In the genomic region with DNA sequence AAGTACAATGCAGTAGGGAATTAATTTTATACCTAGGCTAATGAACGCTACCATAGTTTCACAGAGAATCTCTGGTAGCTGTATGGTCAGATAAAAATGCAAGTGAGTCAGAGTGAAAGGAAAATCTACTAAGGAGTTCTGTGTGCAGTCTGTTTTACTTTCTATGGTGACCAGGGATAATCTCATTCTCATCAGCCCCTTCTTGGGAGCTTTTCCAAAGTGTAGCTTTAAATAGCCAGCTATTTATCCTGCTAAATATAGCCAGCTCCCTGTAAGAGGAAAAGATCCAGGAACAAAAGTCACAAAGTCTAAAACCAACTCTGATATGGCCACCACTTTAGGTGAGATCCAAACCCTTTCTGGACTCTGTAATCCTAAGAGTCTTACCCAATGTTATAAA, we compare ENCODE assay signal across 21 cellular contexts.
DNase-seq lines count a peak whose midpoint lies in the region; ATAC-seq and TF ChIP-seq lines count a peak whose summit lies in the region.
"Had no signal": no experiment of that assay in that cellular context is flagged by ENCODE, and none has a peak within 500 bp of the region (broad histone marks: within the 10 kb centered on the region; RNA-seq: fewer than 3 reads in every experiment).

No MANE protein-coding gene starts in this region.

- DNase-seq in BJ (ENCODE audit: low read depth) = peak; percentile 12
- DNase-seq in ascending aorta (ENCODE audit: low spot score in 2 of 2) = no peak
- no peak for DNase-seq in heart right ventricle
- DNase-seq in retinal pigment epithelial cell (ENCODE audit: low read depth) = peak; percentile 21
- DNase-seq in activated CD4-positive, alpha-beta memory T cell treated with anti-CD3 and anti-CD28 coated beads, Interleukin-2, amount 10 ng/mL, durations not matched to agents 7 days and 5 days = no peak
- no peak for DNase-seq in foreskin keratinocyte
- no peak for DNase-seq in KG1 (lab: John Stamatoyannopoulos, UW)
- DNase-seq: activated CD4-positive, alpha-beta T cell treated with anti-CD3 and anti-CD28 coated beads for 48 hours; activated CD8-positive, alpha-beta memory T cell treated with anti-CD3 and anti-CD28 coated beads, Interleukin-2, amount 50 U/mL, for 4 hours; activated gamma-delta T cell; cerebellar nuclear complex; DMS79 treated with DMSO at 0.1 percent for 48 hours; hypothalamus; mesendoderm; NCI-H187 treated with DMSO at 0.1 percent for 48 hours; NCI-H446 treated with DMSO at 0.1 percent for 48 hours; NK-92 treated with Interleukin-12 subunit alpha and Interleukin-12 subunit beta, amount 100 ng/mL, for 24 hours; thyroid gland had no signal

- H3K27ac ChIP-seq in ascending aorta = peak overlapping the region; percentile 71 to 81
- peak overlapping the region; percentile 54 to 81 (median 72) for H3K27ac ChIP-seq in heart right ventricle
- no peak overlapping the region for H3K27ac ChIP-seq in foreskin keratinocyte
- H3K27ac ChIP-seq: neural progenitor cell, thyroid gland had no signal

- H3K36me3 ChIP-seq in BJ (ENCODE audit: control insufficient read depth, insufficient read depth, low read length) (no peaks in the 10 kb centered on the region; the same call in 1 of the 2 replicates), ascending aorta (no peaks in the 10 kb centered on the region), heart right ventricle (peaks cover 0 to 17% (median 3%) of the 10 kb centered on the region in 9 donors)
- H3K36me3 ChIP-seq: neural progenitor cell, thyroid gland had no signal

- H3K4me1 ChIP-seq in ascending aorta (peaks cover 0 to 14% of the 10 kb centered on the region in 2 donors), heart right ventricle (peaks cover 0 to 35% (median 5%) of the 10 kb centered on the region in 9 donors), foreskin keratinocyte (no peaks in the 10 kb centered on the region)
- H3K4me1 ChIP-seq: neural progenitor cell had no signal

- intact Hi-C loops in ascending aorta (cut with DNase I) (no loop called here), heart right ventricle (cut with DNase I) (no loop called here)

- H3K4me3 ChIP-seq in BJ (ENCODE audit: low read depth, low read length) (no peak overlapping the region), ascending aorta (no peak overlapping the region), heart right ventricle (peak overlapping the region in 1 of 10 donors; percentile 4), retinal pigment epithelial cell (ENCODE audit: low read length) (no peak overlapping the region)
- H3K4me3 ChIP-seq: K562, neural progenitor cell, thyroid gland had no signal

- H3K27me3 Mint-ChIP-seq in activated CD4-positive, alpha-beta memory T cell treated with anti-CD3 and anti-CD28 coated beads, Interleukin-2, amount 10 ng/mL, durations not matched to agents 7 days and 5 days = no peaks in the 10 kb centered on the region

- H3K4me1 Mint-ChIP-seq in activated CD4-positive, alpha-beta memory T cell treated with anti-CD3 and anti-CD28 coated beads, Interleukin-2, amount 10 ng/mL, durations not matched to agents 7 days and 5 days = no peaks in the 10 kb centered on the region
- H3K4me1 Mint-ChIP-seq: neural progenitor cell had no signal

- no peak overlapping the region for H3K27ac Mint-ChIP-seq in activated CD4-positive, alpha-beta memory T cell treated with anti-CD3 and anti-CD28 coated beads, Interleukin-2, amount 10 ng/mL, durations not matched to agents 7 days and 5 days
- H3K27ac Mint-ChIP-seq: neural progenitor cell had no signal

- no peaks in the 10 kb centered on the region for H3K9me3 Mint-ChIP-seq in activated CD4-positive, alpha-beta memory T cell treated with anti-CD3 and anti-CD28 coated beads, Interleukin-2, amount 10 ng/mL, durations not matched to agents 7 days and 5 days
- H3K9me3 Mint-ChIP-seq: neural progenitor cell had no signal

- peak; percentile 51 to 92 (median 84) for ATAC-seq in heart right ventricle
- no peak for ATAC-seq in foreskin keratinocyte
- no peak for ATAC-seq in GM21619 (IDR thresholded peaks at IDR 0.05; ENCODE audit: unreplicated experiment)
- ATAC-seq: K562 had no signal

- H3K27me3 ChIP-seq in BJ (ENCODE audit: control insufficient read depth, insufficient read depth, low read length) = no peaks in the 10 kb centered on the region
- H3K27me3 ChIP-seq in ascending aorta = no peaks in the 10 kb centered on the region
- H3K27me3 ChIP-seq in heart right ventricle = no peaks in the 10 kb centered on the region
- H3K27me3 ChIP-seq in foreskin keratinocyte = no peaks in the 10 kb centered on the region
- H3K27me3 ChIP-seq: neural progenitor cell, thyroid gland had no signal

- TF ChIP-seq CTCF in BJ (IDR thresholded peaks at IDR 0.05; ENCODE audit: insufficient read depth, low read depth, low read length) (no peak), ascending aorta (IDR thresholded peaks at IDR 0.05) (no peak), heart right ventricle (IDR thresholded peaks at IDR 0.05) (no peak), retinal pigment epithelial cell (conservative IDR thresholded peaks at IDR 0.05; ENCODE audit: low read depth, low read length) (no peak), foreskin keratinocyte (conservative IDR thresholded peaks at IDR 0.05) (no peak)

- WGBS in heart right ventricle, 2 donors = 49 to 53% methylated on average over 1 of the region's 1 CpG

- POLR2A ChIA-PET in BJ (lab: Charles Lee) = no interaction called here
- POLR2A ChIA-PET in activated CD4-positive, alpha-beta memory T cell treated with anti-CD3 and anti-CD28 coated beads, Interleukin-2, amount 10 ng/mL, durations not matched to agents 7 days and 5 days (lab: Charles Lee) = no interaction called here

- no peaks in the 10 kb centered on the region for H3K9me3 ChIP-seq in ascending aorta
- H3K9me3 ChIP-seq in heart right ventricle = no peaks in the 10 kb centered on the region
- H3K9me3 ChIP-seq: thyroid gland had no signal

- CTCF ChIA-PET in BJ (lab: Yijun Ruan, JAX) = interaction anchor here (1.3 kb wide), 1 partner anchor 450 kb away, joined by 5 read pairs; no protein-coding TSS in a partner anchor
- CTCF ChIA-PET in activated CD4-positive, alpha-beta memory T cell treated with anti-CD3 and anti-CD28 coated beads, Interleukin-2, amount 10 ng/mL, durations not matched to agents 7 days and 5 days (lab: Charles Lee) = no interaction called here

- H3K4me3 Mint-ChIP-seq in activated CD4-positive, alpha-beta memory T cell treated with anti-CD3 and anti-CD28 coated beads, Interleukin-2, amount 10 ng/mL, durations not matched to agents 7 days and 5 days = no peak overlapping the region
- H3K4me3 Mint-ChIP-seq: neural progenitor cell had no signal

- H3K36me3 Mint-ChIP-seq in activated CD4-positive, alpha-beta memory T cell treated with anti-CD3 and anti-CD28 coated beads, Interleukin-2, amount 10 ng/mL, durations not matched to agents 7 days and 5 days (ENCODE audit: low read depth) = no peaks in the 10 kb centered on the region
- H3K36me3 Mint-ChIP-seq: neural progenitor cell had no signal

Comparison
In these comparisons a context has a peak if more than half of its experiments do, and no peak if none do; other contexts are left out.
1. DNase-seq: peak in BJ (single experiment) and retinal pigment epithelial cell (single experiment); none in ascending aorta (0 of 2), heart right ventricle (0 of 2), activated CD4-positive, alpha-beta memory T cell treated with anti-CD3 and anti-CD28 coated beads, Interleukin-2, amount 10 ng/mL, durations not matched to agents 7 days and 5 days (single experiment), foreskin keratinocyte (0 of 2) and KG1 (single experiment).
2. ATAC-seq: peak in heart right ventricle (8 of 8); none in foreskin keratinocyte (single experiment) and GM21619 (single experiment).